ENCODE assay signal across 11 cellular contexts in genomic region chr2:98664323-98664722, GRCh38. TPM values are rescaled to one million over a fixed set of nuclear protein-coding genes. Genes with fewer than 3 reads are reported as not detected.
DNase-seq lines count a peak whose midpoint lies in the region; ATAC-seq and TF ChIP-seq lines count a peak whose summit lies in the region.
"Had no signal": no experiment of that assay in that cellular context is flagged by ENCODE, and none has a peak within 500 bp of the region (broad histone marks: within the 10 kb centered on the region; RNA-seq: fewer than 3 reads in every experiment).

No MANE protein-coding gene starts in this region.

- H3K27me3 Mint-ChIP-seq in CD4-positive, alpha-beta memory T cell: no peaks in the 10 kb centered on the region

- H3K9me3 Mint-ChIP-seq in CD4-positive, alpha-beta memory T cell: peaks cover 3 to 16% (median 9%) of the 10 kb centered on the region in 8 donors

- H3K4me3 ChIP-seq in CD4-positive, alpha-beta memory T cell (ENCODE audit: low read length in 2 of 2): peak overlapping the region in 1 of 2 donors; percentile 54
- H3K4me3 ChIP-seq in lower lobe of right lung (no peak overlapping the region), lower leg skin (ENCODE audit: low read depth, poor library complexity, severe bottlenecking) (no peak overlapping the region)

- H3K27ac ChIP-seq in CD4-positive, alpha-beta memory T cell (ENCODE audit: low read depth, low read length): peak overlapping the region; percentile 51
- H3K27ac ChIP-seq in lower lobe of right lung: peak overlapping the region; percentile 51
- H3K27ac ChIP-seq: VCaP had no signal

- no peaks in the 10 kb centered on the region for H3K36me3 ChIP-seq in CD4-positive, alpha-beta memory T cell (ENCODE audit: insufficient read depth, low read length)
- H3K36me3 ChIP-seq in lower lobe of right lung: peaks cover 8% of the 10 kb centered on the region

- TF ChIP-seq CTCF in lower lobe of right lung (IDR thresholded peaks at IDR 0.05) (no peak), lower leg skin (IDR thresholded peaks at IDR 0.05) (no peak)

- no peak for TF ChIP-seq POLR2A in lower leg skin (IDR thresholded peaks at IDR 0.05)

- H3K4me1 Mint-ChIP-seq in CD4-positive, alpha-beta memory T cell: peaks cover 52 to 91% (median 69%) of the 10 kb centered on the region in 4 donors

- no peaks in the 10 kb centered on the region for H3K27me3 ChIP-seq in CD4-positive, alpha-beta memory T cell (ENCODE audit: insufficient read depth, low read length)
- H3K27me3 ChIP-seq in lower lobe of right lung (ENCODE audit: low read depth): no peaks in the 10 kb centered on the region

- peaks cover 66 to 71% of the 10 kb centered on the region in 2 donors for H3K36me3 Mint-ChIP-seq in CD4-positive, alpha-beta memory T cell

- peak overlapping the region; percentile 59 to 91 (median 84) for H3K4me3 Mint-ChIP-seq in CD4-positive, alpha-beta memory T cell

- CTCF ChIA-PET in CD4-positive, alpha-beta memory T cell (lab: Charles Lee; ENCODE audit: partially characterized antibody): interaction anchor here (0.7 to 2.5 kb wide), 10 partner anchors 11 to 252 kb away, joined by 3 to 12 read pairs (median 4); no protein-coding TSS in a partner anchor

- DNase-seq in CD4-positive, alpha-beta memory T cell: peak; percentile 71 to 81 (median 78)
- DNase-seq in NOMO-1 (lab: John Stamatoyannopoulos, UW; ENCODE audit: unreplicated experiment in 2 of 2) (peak; percentile 84 to 92), lower lobe of right lung (no peak), lower leg skin (ENCODE audit: low spot score in 2 of 2) (no peak), COR-L47 (lab: John Stamatoyannopoulos, UW) (no peak)
- peak; percentile 34 for DNase-seq in activated T-helper 9 cell treated with anti-CD3 and anti-CD28 coated beads, Interleukin-2, amount 50 U/mL, for 16 hours (ENCODE audit: low read depth)
- DNase-seq: mesenchymal stem cell, NCI-H187 had no signal

- POLR2A ChIA-PET in CD4-positive, alpha-beta memory T cell (lab: Charles Lee; ENCODE audit: partially characterized antibody): interaction anchor here (0.8 to 12.2 kb wide), 29 partner anchors 8 to 1000 kb away, joined by 3 to 292 read pairs (median 5); partner anchors contain the start of genes ACTR1B, MGAT4A and ZAP70

- peak overlapping the region; percentile 85 to 99 (median 92) for H3K27ac Mint-ChIP-seq in CD4-positive, alpha-beta memory T cell

- H3K4me1 ChIP-seq in CD4-positive, alpha-beta memory T cell (ENCODE audit: insufficient read depth, low read length): peaks cover 74% of the 10 kb centered on the region
- H3K4me1 ChIP-seq in lower lobe of right lung: peaks cover 8% of the 10 kb centered on the region

- no peaks in the 10 kb centered on the region for H3K9me3 ChIP-seq in CD4-positive, alpha-beta memory T cell (ENCODE audit: control insufficient read depth in 1 of 2, low read length in 2 of 2)
- no peaks in the 10 kb centered on the region for H3K9me3 ChIP-seq in lower lobe of right lung

- intact Hi-C loops in CD4-positive, alpha-beta memory T cell (cut with micrococcal nuclease): loop anchor here (2.0 kb wide), 1 partner anchor 16 kb away; no protein-coding TSS in a partner anchor
- intact Hi-C loops in lower lobe of right lung (cut with DNase I) (no loop called here), lower leg skin (cut with DNase I; ENCODE audit: low total_unique reads) (no loop called here)

- ATAC-seq in lower lobe of right lung (peak; percentile 83 to 87), HG02588 (IDR thresholded peaks at IDR 0.05; ENCODE audit: unreplicated experiment) (no peak), GM21360 (IDR thresholded peaks at IDR 0.05; ENCODE audit: unreplicated experiment) (no peak)

- 65 to 78% methylated on average over 3 of the region's 3 CpGs for WGBS in lower leg skin, 2 donors

RNA-seq across cellular contexts. Expression of gene UNC50, which starts 55.9 kb away (rescaled TPM):
- total RNA-seq in CD4-positive, alpha-beta memory T cell: 10 to 100 TPM; 43.5 to 47.2 TPM
- 10 to 100 TPM; 41.8 to 48.8 TPM for polyA plus RNA-seq in CD4-positive, alpha-beta memory T cell
- total RNA-seq in lower lobe of right lung: 53.7 TPM
- 10 to 100 TPM; 38.1 to 52.0 (median 44.2) TPM for total RNA-seq in lower leg skin

RNA-seq across cellular contexts. Expression of gene COA5, which starts 56.0 kb away (rescaled TPM):
- 10 to 100 TPM; 51.3 to 52.4 TPM for total RNA-seq in CD4-positive, alpha-beta memory T cell
- 10 to 100 TPM; 32.4 to 40.8 TPM for polyA plus RNA-seq in CD4-positive, alpha-beta memory T cell
- total RNA-seq in lower lobe of right lung (31.2 TPM), lower leg skin (10 to 100 TPM; 14.3 to 31.3 (median 29.0) TPM)

Comparison
In these comparisons a context has a peak if more than half of its experiments do, and no peak if none do; other contexts are left out.
1. DNase-seq: peak in CD4-positive, alpha-beta memory T cell (5 of 5), NOMO-1 (2 of 2) and activated T-helper 9 cell treated with anti-CD3 and anti-CD28 coated beads, Interleukin-2, amount 50 U/mL, for 16 hours (single experiment); none in lower lobe of right lung (single experiment), lower leg skin (0 of 2) and COR-L47 (single experiment).
2. ATAC-seq: peak in lower lobe of right lung (2 of 2); none in HG02588 (single experiment) and GM21360 (single experiment).